ENCODE assay signal across 8 cellular contexts in genomic region chr7:74289660-74290589, GRCh38. TPM values are rescaled to one million over a fixed set of nuclear protein-coding genes. Genes with fewer than 3 reads are reported as not detected.
DNase-seq lines count a peak whose midpoint lies in the region; ATAC-seq and TF ChIP-seq lines count a peak whose summit lies in the region.

No MANE protein-coding gene starts in this region.

- H3K27me3 ChIP-seq in H7 (ENCODE audit: control insufficient read depth, insufficient read depth, low read length), result peaks cover 8% of the 10 kb centered on the region
- no peaks in the 10 kb centered on the region for H3K27me3 ChIP-seq in endodermal cell (ENCODE audit: control insufficient read depth, insufficient read depth, low read length, poor library complexity, severe bottlenecking)
- H3K27me3 ChIP-seq in mucosa of rectum (ENCODE audit: control insufficient read depth in 2 of 2, insufficient read depth in 2 of 2, low read length in 2 of 2), result no peaks in the 10 kb centered on the region

- H3K27ac Mint-ChIP-seq in endodermal cell, result no peak overlapping the region
- H3K27ac Mint-ChIP-seq in type B pancreatic cell, result peak overlapping the region; percentile 61

- WGBS in endodermal cell (ENCODE audit: insufficient coverage in 1 of 2, insufficient read length in 1 of 2), 2 experiments, result 1% methylated on average over 21 to 59 of the region's 59 CpGs

- peak; percentile 56 for DNase-seq in Ammon's horn (ENCODE audit: low spot score)
- peak; percentile 82 for DNase-seq in H7
- peak; percentile 49 for DNase-seq in activated CD4-positive, CD25-positive, alpha-beta regulatory T cell treated with anti-CD3 and anti-CD28 coated beads, Interleukin-2, amount 50 U/mL, for 72 hours
- DNase-seq in endodermal cell, result peak; percentile 62
- DNase-seq in type B pancreatic cell (ENCODE audit: extremely low spot score, unreplicated experiment), result peak; percentile 72
- DNase-seq in stimulated activated CD4-positive, alpha-beta T cell treated with anti-CD3 and anti-CD28 coated beads, Interleukin-15, amount 100 ng/mL, for 24 hours, result no peak

- H3K27me3 Mint-ChIP-seq in endodermal cell (ENCODE audit: insufficient read depth) (no peaks in the 10 kb centered on the region), type B pancreatic cell (no peaks in the 10 kb centered on the region)

- H3K36me3 Mint-ChIP-seq in endodermal cell (ENCODE audit: low read depth) (no peaks in the 10 kb centered on the region), type B pancreatic cell (no peaks in the 10 kb centered on the region)

- no peaks in the 10 kb centered on the region; the same call in 1 of the 2 replicates for H3K36me3 ChIP-seq in H7 (replicated peaks; ENCODE audit: control insufficient read depth, insufficient read depth, low read length)
- no peaks in the 10 kb centered on the region for H3K36me3 ChIP-seq in endodermal cell (ENCODE audit: control insufficient read depth, insufficient read depth, low read length)
- H3K36me3 ChIP-seq in mucosa of rectum (ENCODE audit: control insufficient read depth in 2 of 2, insufficient read depth in 2 of 2, low read length in 2 of 2), result no peaks in the 10 kb centered on the region

- H3K27ac ChIP-seq in endodermal cell (ENCODE audit: low read depth, low read length) (peak overlapping the region; percentile 89), mucosa of rectum (ENCODE audit: low read depth in 2 of 2, low read length in 2 of 2) (peak overlapping the region; percentile 89 to 92)

- H3K4me3 ChIP-seq in H7 (ENCODE audit: insufficient read depth, low read depth, low read length), result peak overlapping the region; percentile 75
- peak overlapping the region; percentile 88 for H3K4me3 ChIP-seq in endodermal cell (ENCODE audit: low read length)
- peak overlapping the region; percentile 83 to 84 for H3K4me3 ChIP-seq in mucosa of rectum (ENCODE audit: low read length in 2 of 2)

- TF ChIP-seq CTCF in endodermal cell (conservative IDR thresholded peaks at IDR 0.05), result no peak
- TF ChIP-seq CTCF in type B pancreatic cell (conservative IDR thresholded peaks at IDR 0.05), result no peak

- H3K4me1 ChIP-seq in endodermal cell (ENCODE audit: control insufficient read depth, insufficient read depth, low read length), result peaks cover 16% of the 10 kb centered on the region
- H3K4me1 ChIP-seq in mucosa of rectum (ENCODE audit: control insufficient read depth in 2 of 2, insufficient read depth in 2 of 2, low read length in 2 of 2), result peaks cover 65 to 77% of the 10 kb centered on the region in 2 donors

- H3K4me1 Mint-ChIP-seq in endodermal cell, result peaks cover 41% of the 10 kb centered on the region
- peaks cover 44% of the 10 kb centered on the region for H3K4me1 Mint-ChIP-seq in type B pancreatic cell (ENCODE audit: unreplicated experiment)

- H3K9ac ChIP-seq in endodermal cell (ENCODE audit: extremely low read depth, low read length, poor library complexity, severe bottlenecking) (peak overlapping the region; percentile 73), mucosa of rectum (ENCODE audit: low read depth in 1 of 2, low read length in 2 of 2) (peak overlapping the region; percentile 83 to 94)

- peak overlapping the region; percentile 69 for H3K4me3 Mint-ChIP-seq in endodermal cell
- peak overlapping the region; percentile 87 for H3K4me3 Mint-ChIP-seq in type B pancreatic cell

- ATAC-seq in GM18861 (IDR thresholded peaks at IDR 0.05; ENCODE audit: unreplicated experiment), result no peak

- H3K9me3 Mint-ChIP-seq in endodermal cell (no peaks in the 10 kb centered on the region), type B pancreatic cell (no peaks in the 10 kb centered on the region)

- no peaks in the 10 kb centered on the region for H3K9me3 ChIP-seq in endodermal cell (ENCODE audit: control insufficient read depth, low read length)
- no peaks in the 10 kb centered on the region for H3K9me3 ChIP-seq in mucosa of rectum (ENCODE audit: control insufficient read depth in 2 of 2, low read length in 2 of 2)

RNA-seq across cellular contexts. Expression of gene CLIP2, which starts 0.7 kb away (rescaled TPM):
- total RNA-seq in H7 (2014; rRNA removed; shearing (Covaris generic)), result 30.1 and 43.6 TPM in 2 replicates
- total RNA-seq in endodermal cell (10 to 100 TPM; 44.3 to 57.2 TPM), type B pancreatic cell (ENCODE audit: low replicate concordance) (45.0 and 48.9 TPM in 2 replicates)
- polyA plus RNA-seq in endodermal cell (2013, experiment 1 of 2), result 32.1 TPM
- polyA plus RNA-seq in endodermal cell (2013, experiment 2 of 2), result 33.9 TPM

RNA-seq across cellular contexts. Expression of gene RFC2, which starts 35.7 kb away (rescaled TPM):
- 109 and 126 TPM in 2 replicates for total RNA-seq in H7 (2014; rRNA removed; shearing (Covaris generic))
- total RNA-seq in endodermal cell, result 10 to 100 TPM; 56.7 to 71.6 TPM
- polyA plus RNA-seq in endodermal cell (2013, experiment 1 of 2), result 51.0 TPM
- polyA plus RNA-seq in endodermal cell (2013, experiment 2 of 2), result 47.1 TPM
- total RNA-seq in type B pancreatic cell (ENCODE audit: low replicate concordance), result 26.5 and 40.9 TPM in 2 replicates
